28 cellular contexts compared by ENCODE assay signal in genomic region chr1:6252374-6252710, GRCh38. TPM values are rescaled to one million over a fixed set of nuclear protein-coding genes. Genes with fewer than 3 reads are reported as not detected.
DNase-seq lines count a peak whose midpoint lies in the region; ATAC-seq and TF ChIP-seq lines count a peak whose summit lies in the region.
"Had no signal": no experiment of that assay in that cellular context is flagged by ENCODE, and none has a peak within 500 bp of the region (broad histone marks: within the 10 kb centered on the region; RNA-seq: fewer than 3 reads in every experiment).

No MANE protein-coding gene starts in this region.

- H3K9me3 ChIP-seq in right cardiac atrium (ENCODE audit: control insufficient read depth, low read length) = no peaks in the 10 kb centered on the region
- no peaks in the 10 kb centered on the region for H3K9me3 ChIP-seq in osteoblast (ENCODE audit: low read depth, low read length)
- H3K9me3 ChIP-seq: BE2C, BLaER1 had no signal

- peaks cover 6% of the 10 kb centered on the region for H4K20me1 ChIP-seq in osteoblast (ENCODE audit: insufficient read depth, low read length)

- WGBS in right cardiac atrium = 83% methylated on average over 4 of the region's 4 CpGs

- H2AFZ ChIP-seq in osteoblast (ENCODE audit: low read length) = no peak overlapping the region

- CTCF ChIA-PET in RWPE1 (lab: Yijun Ruan, JAX) = interaction anchor here (0.9 kb wide), 1 partner anchor 153 kb away, joined by 3 read pairs; no protein-coding TSS in a partner anchor

- TF ChIP-seq CTCF in RWPE1 (conservative IDR thresholded peaks at IDR 0.05; ENCODE audit: low read depth) (no peak), osteoblast (IDR thresholded peaks at IDR 0.05; ENCODE audit: extremely low read depth, low read depth, low read length) (no peak)

- H3K27ac ChIP-seq in right cardiac atrium (ENCODE audit: low read length) = no peak overlapping the region
- peak overlapping the region; percentile 24 for H3K27ac ChIP-seq in RWPE1
- H3K27ac ChIP-seq in osteoblast (ENCODE audit: low read depth, low read length) = no peak overlapping the region
- H3K27ac ChIP-seq: BLaER1 had no signal

- H3K4me1 ChIP-seq in right cardiac atrium (ENCODE audit: control insufficient read depth, insufficient read depth, low read length) (no peaks in the 10 kb centered on the region), osteoblast (ENCODE audit: insufficient read depth, low read length) (no peaks in the 10 kb centered on the region)
- H3K4me1 ChIP-seq: BE2C had no signal

- no peak overlapping the region for H3K4me3 ChIP-seq in right cardiac atrium (ENCODE audit: low read length)
- H3K4me3 ChIP-seq in osteoblast (ENCODE audit: insufficient read depth, low read length) = no peak overlapping the region
- H3K4me3 ChIP-seq: BLaER1, GM12878 had no signal

- DNase-seq in right cardiac atrium = peak in 2 of 3 donors; percentile 31
- no peak for DNase-seq in cardiac septum (ENCODE audit: low spot score)
- DNase-seq in RWPE1 (ENCODE audit: low spot score) = no peak
- peak; percentile 76 for DNase-seq in osteoblast (ENCODE audit: insufficient read length, low spot score, missing footprints)
- no peak for DNase-seq in NCI-H2081 treated with DMSO at 0.1 percent for 48 hours (lab: John Stamatoyannopoulos, UW)
- DNase-seq: 8988T; ACHN; BE2C; C1 segment of cervical spinal cord; CD4-positive, alpha-beta memory T cell; CD4-positive, CD25-positive, alpha-beta regulatory T cell; CD8-positive, alpha-beta memory T cell; COR-L47; DMS 273 treated with DMSO at 0.1 percent for 48 hours; DMS153; DMS53; DMS79; DND-41; EL; GDM1 had no signal

- H3K4me2 ChIP-seq in osteoblast (ENCODE audit: insufficient read depth, low read length) = no peak overlapping the region
- H3K4me2 ChIP-seq: BLaER1 had no signal

- no peak for ATAC-seq in right cardiac atrium
- no peak for ATAC-seq in HG03108 (IDR thresholded peaks at IDR 0.05; ENCODE audit: unreplicated experiment)
- ATAC-seq: GM12878 had no signal

- POLR2A ChIA-PET in RWPE1 (lab: Yijun Ruan, JAX; ENCODE audit: low non-redundant PET) = no interaction called here

- intact Hi-C loops in right cardiac atrium (cut with DNase I) (no loop called here), cardiac septum (cut with DNase I) (no loop called here)

- no peaks in the 10 kb centered on the region for H3K27me3 ChIP-seq in right cardiac atrium (ENCODE audit: control insufficient read depth, insufficient read depth)
- H3K27me3 ChIP-seq in osteoblast (ENCODE audit: insufficient read depth, low read length) = peaks cover 15% of the 10 kb centered on the region

- no peaks in the 10 kb centered on the region for H3K79me2 ChIP-seq in osteoblast (ENCODE audit: insufficient read depth, low read length)

- H3K36me3 ChIP-seq in osteoblast (ENCODE audit: insufficient read depth, low read length) = no peaks in the 10 kb centered on the region
- H3K36me3 ChIP-seq: BE2C had no signal

RNA-seq across cellular contexts. Expression of gene HES3, which starts 8.4 kb away (rescaled TPM):
- total RNA-seq in right cardiac atrium = not detected
- polyA plus RNA-seq in right cardiac atrium = not detected
- not detected for total RNA-seq in cardiac septum
- not detected in 2 replicates for total RNA-seq in osteoblast
- total RNA-seq: A673; CD4-positive, alpha-beta memory T cell; CD4-positive, CD25-positive, alpha-beta regulatory T cell; CD8-positive, alpha-beta memory T cell; Daoy; G401; GM12878 had no signal
- polyA plus RNA-seq: AG04450; CD14-positive monocyte; CD4-positive, alpha-beta memory T cell; CD4-positive, CD25-positive, alpha-beta regulatory T cell; CD8-positive, alpha-beta memory T cell; GM12878 had no signal

RNA-seq across cellular contexts. Expression of gene GPR153, which starts 8.6 kb away (rescaled TPM):
- total RNA-seq in right cardiac atrium (10 to 100 TPM in 2 of 4 donors, 1 to 10 TPM in 2; 6.7 to 14.3 (median 10.5) TPM), cardiac septum (7.0 TPM), osteoblast (2.9 and 4.0 TPM in 2 replicates)
- polyA plus RNA-seq in right cardiac atrium = 9.3 TPM
- polyA plus RNA-seq: CD4-positive, alpha-beta memory T cell; CD4-positive, CD25-positive, alpha-beta regulatory T cell had no signal

RNA-seq across cellular contexts. Expression of gene ICMT, which starts 16.6 kb away (rescaled TPM):
- total RNA-seq in right cardiac atrium (10 to 100 TPM; 52.1 to 59.6 (median 54.1) TPM), cardiac septum (71.2 TPM), osteoblast (60.8 and 63.6 TPM in 2 replicates)
- 39.9 TPM for polyA plus RNA-seq in right cardiac atrium

RNA-seq across cellular contexts. Expression of gene RNF207, which starts 46.4 kb away (rescaled TPM):
- total RNA-seq in right cardiac atrium (10 to 100 TPM; 33.7 to 97.4 (median 63.7) TPM), cardiac septum (91.0 TPM), osteoblast (10.6 and 42.7 TPM in 2 replicates)
- polyA plus RNA-seq in right cardiac atrium = 55.2 TPM

RNA-seq across cellular contexts. Expression of gene RPL22, which starts 52.9 kb away (rescaled TPM):
- 100 to 1,000 TPM; 247 to 309 (median 276) TPM for total RNA-seq in right cardiac atrium
- 260 TPM for polyA plus RNA-seq in right cardiac atrium
- total RNA-seq in cardiac septum = 205 TPM
- 93.0 and 99.3 TPM in 2 replicates for total RNA-seq in osteoblast

Comparison
In these comparisons a context has a peak if more than half of its experiments do, and no peak if none do; other contexts are left out.
1. DNase-seq: peak in right cardiac atrium (2 of 3) and osteoblast (single experiment); none in cardiac septum (single experiment), RWPE1 (single experiment) and NCI-H2081 treated with DMSO at 0.1 percent for 48 hours (single experiment).